Comparison of ENCODE assay signal across 6 cellular contexts in the genomic region with DNA sequence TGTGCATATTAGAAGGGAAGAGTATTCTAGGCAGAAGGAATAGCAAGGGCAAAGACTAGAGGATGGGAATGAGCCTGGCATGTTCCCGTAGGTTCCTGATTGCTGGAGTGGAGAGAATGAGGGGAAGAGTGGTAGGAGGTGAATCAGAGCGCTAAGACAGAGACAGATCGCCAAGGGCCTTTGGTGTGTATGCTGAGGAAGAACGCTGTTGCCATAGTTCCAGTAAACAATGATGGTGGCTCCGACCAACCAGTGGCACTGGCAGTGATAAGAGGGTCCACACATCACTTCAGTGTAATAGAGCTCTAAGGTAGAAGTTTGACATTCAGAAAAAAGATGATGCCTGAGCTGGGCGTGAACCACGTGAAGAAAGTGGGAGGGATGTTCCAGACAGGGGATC. TPM values are rescaled to one million over a fixed set of nuclear protein-coding genes. Genes with fewer than 3 reads are reported as not detected.
DNase-seq lines count a peak whose midpoint lies in the region; ATAC-seq and TF ChIP-seq lines count a peak whose summit lies in the region.

No MANE protein-coding gene starts in this region.

- no peak for TF ChIP-seq CTCF in epithelial cell of esophagus (IDR thresholded peaks at IDR 0.05; ENCODE audit: insufficient read depth, low read depth, low read length, missing control alignments)

- peaks cover 3 to 15% (median 6%) of the 10 kb centered on the region in 5 donors for H3K36me3 ChIP-seq in subcutaneous abdominal adipose tissue (ENCODE audit: control insufficient read depth in 5 of 5, insufficient read depth in 5 of 5, low read length in 5 of 5)

- no peaks in the 10 kb centered on the region for H3K9me3 ChIP-seq in subcutaneous abdominal adipose tissue (ENCODE audit: control insufficient read depth in 5 of 5, low read length in 5 of 5)

- peak overlapping the region; percentile 88 for H3K4me3 Mint-ChIP-seq in activated CD4-positive, alpha-beta T cell treated with anti-CD3 and anti-CD28 coated beads, Interleukin-2, amount 10 ng/mL, durations not matched to agents 24 days and 14 days

- intact Hi-C loops in activated CD4-positive, alpha-beta T cell treated with anti-CD3 and anti-CD28 coated beads, Interleukin-2, amount 10 ng/mL, durations not matched to agents 24 days and 14 days (cut with micrococcal nuclease) = no loop called here
- intact Hi-C loops in head of caudate nucleus (cut with DNase I) = loop anchor here (5.0 kb wide), 1 partner anchor 257 kb away; no protein-coding TSS in a partner anchor

- H3K36me3 Mint-ChIP-seq in activated CD4-positive, alpha-beta T cell treated with anti-CD3 and anti-CD28 coated beads, Interleukin-2, amount 10 ng/mL, durations not matched to agents 24 days and 14 days (ENCODE audit: low read depth) = peaks cover 20% of the 10 kb centered on the region

- peaks cover 0 to 15% (median 9%) of the 10 kb centered on the region in 5 donors for H3K4me1 ChIP-seq in subcutaneous abdominal adipose tissue (ENCODE audit: control insufficient read depth in 5 of 5, insufficient read depth in 5 of 5, low read length in 5 of 5)

- H3K27ac Mint-ChIP-seq in activated CD4-positive, alpha-beta T cell treated with anti-CD3 and anti-CD28 coated beads, Interleukin-2, amount 10 ng/mL, durations not matched to agents 24 days and 14 days = peak overlapping the region; percentile 96

- peak overlapping the region; percentile 72 for H3K27ac ChIP-seq in subcutaneous abdominal adipose tissue (ENCODE audit: low read depth, low read length)

- no peaks in the 10 kb centered on the region for H3K9me3 Mint-ChIP-seq in activated CD4-positive, alpha-beta T cell treated with anti-CD3 and anti-CD28 coated beads, Interleukin-2, amount 10 ng/mL, durations not matched to agents 24 days and 14 days

- H3K9ac ChIP-seq in subcutaneous abdominal adipose tissue (ENCODE audit: low read length in 5 of 5) = no peak overlapping the region

- ATAC-seq in HG03039 (IDR thresholded peaks at IDR 0.05; ENCODE audit: unreplicated experiment) = no peak

- peak overlapping the region; percentile 72 for H3K4me3 ChIP-seq in epithelial cell of esophagus (ENCODE audit: low read length)
- peak overlapping the region; percentile 55 to 83 (median 69) for H3K4me3 ChIP-seq in subcutaneous abdominal adipose tissue (ENCODE audit: low read depth in 1 of 5, low read length in 5 of 5)

- H3K4me1 Mint-ChIP-seq in activated CD4-positive, alpha-beta T cell treated with anti-CD3 and anti-CD28 coated beads, Interleukin-2, amount 10 ng/mL, durations not matched to agents 24 days and 14 days = peaks cover 16% of the 10 kb centered on the region

- H3K27me3 ChIP-seq in subcutaneous abdominal adipose tissue (ENCODE audit: control insufficient read depth in 5 of 5, insufficient read depth in 4 of 5, low read length in 5 of 5) = peaks cover 0 to 10% (median 0%) of the 10 kb centered on the region in 5 donors

- DNase-seq in activated CD4-positive, alpha-beta T cell treated with anti-CD3 and anti-CD28 coated beads, Interleukin-2, amount 10 ng/mL, durations not matched to agents 24 days and 14 days = peak; percentile 54
- DNase-seq in activated CD4-positive, alpha-beta T cell treated with anti-CD3 and anti-CD28 coated beads, Interleukin-2, amount 50 U/mL, for 48 hours = no peak
- DNase-seq in epithelial cell of esophagus (ENCODE audit: low read depth) = no peak
- DNase-seq in head of caudate nucleus = no peak

- no peaks in the 10 kb centered on the region for H3K27me3 Mint-ChIP-seq in activated CD4-positive, alpha-beta T cell treated with anti-CD3 and anti-CD28 coated beads, Interleukin-2, amount 10 ng/mL, durations not matched to agents 24 days and 14 days

RNA-seq across cellular contexts. Expression of a gene that starts 1.0 kb away (rescaled TPM):
- 14.0 and 15.9 TPM in 2 replicates for total RNA-seq in activated CD4-positive, alpha-beta T cell treated with anti-CD3 and anti-CD28 coated beads, Interleukin-2, amount 10 ng/mL, durations not matched to agents 24 days and 14 days

RNA-seq across cellular contexts. Expression of a gene that starts 18.9 kb away (rescaled TPM):
- 159 and 163 TPM in 2 replicates for total RNA-seq in activated CD4-positive, alpha-beta T cell treated with anti-CD3 and anti-CD28 coated beads, Interleukin-2, amount 10 ng/mL, durations not matched to agents 24 days and 14 days

RNA-seq across cellular contexts. Expression of a gene that starts 31.7 kb away (rescaled TPM):
- 11.5 and 12.9 TPM in 2 replicates for total RNA-seq in activated CD4-positive, alpha-beta T cell treated with anti-CD3 and anti-CD28 coated beads, Interleukin-2, amount 10 ng/mL, durations not matched to agents 24 days and 14 days

RNA-seq across cellular contexts. Expression of a gene that starts 33.8 kb away (rescaled TPM):
- 317 and 318 TPM in 2 replicates for total RNA-seq in activated CD4-positive, alpha-beta T cell treated with anti-CD3 and anti-CD28 coated beads, Interleukin-2, amount 10 ng/mL, durations not matched to agents 24 days and 14 days

RNA-seq across cellular contexts. Expression of a gene that starts 56.8 kb away (rescaled TPM):
- 43.8 and 44.9 TPM in 2 replicates for total RNA-seq in activated CD4-positive, alpha-beta T cell treated with anti-CD3 and anti-CD28 coated beads, Interleukin-2, amount 10 ng/mL, durations not matched to agents 24 days and 14 days
